In genomic region chr20:38445901-38446425, GRCh38 we compare ENCODE assay signal across 8 cellular contexts. TPM values are rescaled to one million over a fixed set of nuclear protein-coding genes. Genes with fewer than 3 reads are reported as not detected.
DNase-seq lines count a peak whose midpoint lies in the region; ATAC-seq and TF ChIP-seq lines count a peak whose summit lies in the region.

No MANE protein-coding gene starts in this region.

- no peaks in the 10 kb centered on the region for H3K9me2 ChIP-seq in HCT116 (ENCODE audit: insufficient read depth)

- H3K27me3 ChIP-seq in HCT116 (ENCODE audit: insufficient read depth, low read length) (no peaks in the 10 kb centered on the region), skeletal muscle tissue (ENCODE audit: control insufficient read depth in 3 of 3, insufficient read depth in 3 of 3, low read length in 3 of 3) (no peaks in the 10 kb centered on the region)

- no peaks in the 10 kb centered on the region for H3K9me3 ChIP-seq in HCT116 (ENCODE audit: control insufficient read depth in 1 of 2, insufficient read depth in 1 of 2, low read depth in 1 of 2, low read length in 2 of 2)
- H3K9me3 ChIP-seq in skeletal muscle tissue (ENCODE audit: control insufficient read depth in 3 of 3, low read length in 3 of 3): no peaks in the 10 kb centered on the region

- intact Hi-C loops in HCT116 (cut with micrococcal nuclease): loop anchor here (1.0 kb wide), 1 partner anchor 11 kb away; the partner anchor contains the start of gene SNHG17

- peak overlapping the region; percentile 94 for H3K4me2 ChIP-seq in HCT116 (ENCODE audit: low read length)

- TF ChIP-seq RAD21 in HCT116 (IDR thresholded peaks at IDR 0.05; ENCODE audit: low read depth): no peak

- peak overlapping the region; percentile 83 to 89 (median 87) for H3K4me3 Mint-ChIP-seq in T-cell

- no peak for TF ChIP-seq POLR2A in HCT116 (IDR thresholded peaks at IDR 0.05; ENCODE audit: borderline replicate concordance, extremely low read depth, insufficient read depth, insufficient read length)

- peak overlapping the region; percentile 81 for H2AFZ ChIP-seq in HCT116 (ENCODE audit: low read depth, low read length, poor library complexity, severe bottlenecking)

- ATAC-seq in HCT116 (peak; percentile 8), T-cell (replicated peaks in 1 of 4) (peak in 1 of 4 experiments; percentile 48), HG02840 (IDR thresholded peaks at IDR 0.05; ENCODE audit: low FRiP score, unreplicated experiment) (no peak), HG03378 (IDR thresholded peaks at IDR 0.05; ENCODE audit: unreplicated experiment) (no peak)

- POLR2A ChIA-PET in HCT116 (lab: Charles Lee): interaction anchor here (0.7 to 3.7 kb wide), 6 partner anchors 8 to 27 kb away, joined by 3 to 27 read pairs (median 4); partner anchors contain the start of genes RALGAPB and SNHG17
- POLR2A ChIA-PET in T-cell (lab: Charles Lee): interaction anchor here (0.6 to 3.2 kb wide), 4 partner anchors 11 to 34 kb away, joined by 3 to 23 read pairs (median 4); partner anchors contain the start of genes RALGAPB (in 1 of the 2) and SNHG17 (in 1 of the 2)

- TF ChIP-seq CTCF in HCT116 (IDR thresholded peaks at IDR 0.05 in 2 of 3, conservative IDR thresholded peaks at IDR 0.05 in 1 of 3; ENCODE audit: borderline replicate concordance in 1 of 3, insufficient read depth in 1 of 3, low read depth in 2 of 3, low read length in 2 of 3): no peak
- no peak for TF ChIP-seq CTCF in fibroblast of mammary gland (conservative IDR thresholded peaks at IDR 0.05; ENCODE audit: control insufficient read depth, insufficient read depth, low read depth, low read length)

- BruUV-seq in HCT116 (replicated peaks; lab: Mats Ljungman, UMichigan): no TSS peak

- H3K9ac ChIP-seq in HCT116 (ENCODE audit: low read length) (0 out of 2 replicates have a peak overlapping the region, but pooled peaks have one; percentile 12), skeletal muscle tissue (ENCODE audit: low read depth in 1 of 3, low read length in 3 of 3) (peak overlapping the region in 1 of 3 donors; percentile 97)

- no peaks in the 10 kb centered on the region for H3K9me3 Mint-ChIP-seq in T-cell

- peak overlapping the region; percentile 81 to 86 for H3K27ac Mint-ChIP-seq in T-cell

- RAD21 ChIA-PET in HCT116 (lab: Charles Lee; ENCODE audit: low non-redundant PET in 1 of 2, low total read pairs in 2 of 2, uncharacterized antibody in 2 of 2, unreplicated experiment in 2 of 2): no interaction called here

- peaks cover 7% of the 10 kb centered on the region for H3K79me2 ChIP-seq in HCT116 (ENCODE audit: insufficient read depth, low read length)

- H3K4me1 Mint-ChIP-seq in T-cell: peaks cover 27 to 31% (median 29%) of the 10 kb centered on the region in 3 donors

- peaks cover 6 to 7% of the 10 kb centered on the region in 2 donors for H3K27me3 Mint-ChIP-seq in T-cell

- CTCF ChIA-PET in HCT116 (lab: Charles Lee) (interaction anchor here (0.9 to 1.9 kb wide), 7 partner anchors 8 to 27 kb away, joined by 3 to 15 read pairs (median 7); partner anchors contain the start of genes RALGAPB and SNHG17), T-cell (lab: Charles Lee) (interaction anchor here (0.6 to 3.2 kb wide), 12 partner anchors 8 to 128 kb away, joined by 3 to 72 read pairs (median 3); partner anchors contain the start of genes SNHG17 (in 2 of the 2) and RALGAPB (in 1 of the 2))

- DNase-seq in HCT116 (ENCODE audit: low read depth, low spot score) (no peak), T-cell (no peak), fibroblast of mammary gland (ENCODE audit: low read depth) (no peak), GDM1 (lab: John Stamatoyannopoulos, UW) (no peak)
- DNase-seq in central memory CD4-positive, alpha-beta T cell: no peak

- H3K27ac ChIP-seq in HCT116 (ENCODE audit: low read depth, low read length) (no peak overlapping the region), skeletal muscle tissue (ENCODE audit: low read depth, low read length) (no peak overlapping the region)

- H3K36me3 ChIP-seq in HCT116 (ENCODE audit: control insufficient read depth in 1 of 2, insufficient read depth in 2 of 2, low read length in 2 of 2) (peaks cover 0 to 7% of the 10 kb centered on the region in 2 experiments; a peak in 1 of 4 replicates), skeletal muscle tissue (ENCODE audit: control insufficient read depth in 3 of 3, insufficient read depth in 3 of 3, low read length in 3 of 3) (peaks cover 21 to 23% (median 23%) of the 10 kb centered on the region in 3 donors)

- H3K4me3 ChIP-seq in HCT116 (replicated peaks in 1 of 2; ENCODE audit: low read depth in 1 of 2, low read length in 2 of 2) (peak overlapping the region; percentile 97 to 99), fibroblast of mammary gland (ENCODE audit: control insufficient read depth, low read depth, low read length) (peak overlapping the region; percentile 91), skeletal muscle tissue (ENCODE audit: low read length in 3 of 3) (peak overlapping the region; percentile 82 to 91 (median 90))

- peaks cover 23% of the 10 kb centered on the region for H3K36me3 Mint-ChIP-seq in T-cell

- H3K4me1 ChIP-seq in HCT116 (ENCODE audit: control insufficient read depth in 1 of 2, insufficient read depth in 2 of 2, low read length in 2 of 2) (peaks cover 5 to 31% of the 10 kb centered on the region in 2 experiments; a peak in 3 of 4 replicates), skeletal muscle tissue (ENCODE audit: control insufficient read depth in 3 of 3, insufficient read depth in 3 of 3, low read length in 3 of 3) (peaks cover 10 to 19% (median 11%) of the 10 kb centered on the region in 3 donors)

- no peaks in the 10 kb centered on the region for H4K20me1 ChIP-seq in HCT116 (ENCODE audit: insufficient read depth)

TF ChIP-seq in HCT116, 20 proteins besides CTCF, POLR2A, EP300 and RAD21:
- TF ChIP-seq ZFX (IDR thresholded peaks at IDR 0.05) (no peak), EZH2phosphoT487 (IDR thresholded peaks at IDR 0.05; ENCODE audit: borderline replicate concordance) (no peak), MAX (IDR thresholded peaks at IDR 0.05) (no peak), SIN3A (IDR thresholded peaks at IDR 0.05; ENCODE audit: low read depth) (no peak), ZBTB33 (IDR thresholded peaks at IDR 0.05; ENCODE audit: extremely low read depth, insufficient replicate concordance, low read length) (no peak), SRF (IDR thresholded peaks at IDR 0.05; ENCODE audit: low read depth) (no peak)

RNA-seq across cellular contexts. Expression of gene SNHG17, which starts 10.8 kb away (rescaled TPM):
- total RNA-seq in HCT116 (2021; ENCODE audit: unreplicated experiment) (65.7 TPM), T-cell (10 to 100 TPM; 46.7 to 77.9 (median 67.6) TPM), skeletal muscle tissue (6.8 TPM)
- polyA plus RNA-seq in HCT116 (2012): 57.7 and 62.4 TPM in 2 replicates

RNA-seq across cellular contexts. Expression of gene RALGAPB, which starts 26.7 kb away (rescaled TPM):
- 24.0 TPM for total RNA-seq in HCT116 (2021; ENCODE audit: unreplicated experiment)
- 10.2 and 10.8 TPM in 2 replicates for polyA plus RNA-seq in HCT116 (2012)
- total RNA-seq in T-cell: 10 to 100 TPM; 42.7 to 50.1 (median 46.1) TPM
- 23.0 TPM for total RNA-seq in skeletal muscle tissue
